In genomic region chr12:65121049-65121955, GRCh38 we compare ENCODE assay signal across 9 cellular contexts. TPM values are rescaled to one million over a fixed set of nuclear protein-coding genes. Genes with fewer than 3 reads are reported as not detected.
DNase-seq lines count a peak whose midpoint lies in the region; ATAC-seq and TF ChIP-seq lines count a peak whose summit lies in the region.
"Had no signal": no experiment of that assay in that cellular context is flagged by ENCODE, and none has a peak within 500 bp of the region (broad histone marks: within the 10 kb centered on the region; RNA-seq: fewer than 3 reads in every experiment).

TSS of gene WIF1 (minus strand) at chr12:65121305. CDS start at chr12:65121191, 114 bp downstream.

- no peaks in the 10 kb centered on the region for H3K36me3 Mint-ChIP-seq in Calu3 (ENCODE audit: insufficient read depth, unreplicated experiment)
- H3K36me3 Mint-ChIP-seq in Caco-2 (ENCODE audit: insufficient read depth, unreplicated experiment), result no peaks in the 10 kb centered on the region

- H3K4me3 ChIP-seq in iPS-18a (ENCODE audit: low read length) (peak within 1 kb of the TSS; percentile 50), Caco-2 (ENCODE audit: low read depth, low read length) (no peak within 1 kb of the TSS)
- H3K4me3 ChIP-seq: K562 had no signal

- H3K9ac ChIP-seq in iPS-18a (ENCODE audit: low read length), result no peak within 1 kb of the TSS

- peak; percentile 61 for ATAC-seq in GM21528 (IDR thresholded peaks at IDR 0.05; ENCODE audit: low FRiP score, unreplicated experiment)
- ATAC-seq: K562 had no signal

- POLR2A ChIA-PET in Caco-2 (lab: Charles Lee), result no interaction called here

- no peak within 1 kb of the TSS for H3K27ac ChIP-seq in iPS-18a (ENCODE audit: low read length)

- peak; percentile 82 for TF ChIP-seq CTCF in Calu3 (IDR thresholded peaks at IDR 0.05; ENCODE audit: unreplicated experiment)
- TF ChIP-seq CTCF in Caco-2 (IDR thresholded peaks at IDR 0.05; ENCODE audit: insufficient read depth in 1 of 2, low read depth in 1 of 2, low read length in 1 of 2, severe bottlenecking in 1 of 2, unreplicated experiment in 1 of 2), result no peak

- peaks cover 3% of the 10 kb centered on the region for H3K4me1 ChIP-seq in iPS-18a (ENCODE audit: control insufficient read depth, low read depth, low read length)
- H3K4me1 ChIP-seq in Caco-2, result no peaks in the 10 kb centered on the region

- H3K27me3 ChIP-seq in iPS-18a (ENCODE audit: control insufficient read depth, insufficient read depth, low read length), result peaks cover 45% of the 10 kb centered on the region
- H3K27me3 ChIP-seq in Caco-2 (replicated peaks; ENCODE audit: control insufficient read depth, insufficient read depth, low read length), result no peaks in the 10 kb centered on the region

- H3K27me3 Mint-ChIP-seq in Calu3 (ENCODE audit: unreplicated experiment) (peaks cover 48% of the 10 kb centered on the region), Caco-2 (ENCODE audit: insufficient read depth, unreplicated experiment) (no peaks in the 10 kb centered on the region)

- H3K9me3 Mint-ChIP-seq in Calu3 (ENCODE audit: low read depth, unreplicated experiment), result no peaks in the 10 kb centered on the region
- no peaks in the 10 kb centered on the region for H3K9me3 Mint-ChIP-seq in Caco-2 (ENCODE audit: unreplicated experiment)

- no peaks in the 10 kb centered on the region for H3K36me3 ChIP-seq in iPS-18a (ENCODE audit: control insufficient read depth, low read depth, low read length)
- no peaks in the 10 kb centered on the region for H3K36me3 ChIP-seq in Caco-2 (ENCODE audit: control insufficient read depth, insufficient read depth, low read length)

- CTCF ChIA-PET in Calu3 (lab: Charles Lee), result interaction anchor here (1.0 kb wide), 1 partner anchor 17 kb away, joined by 3 read pairs; no protein-coding TSS in a partner anchor
- CTCF ChIA-PET in Caco-2 (lab: Charles Lee), result no interaction called here

- no peaks in the 10 kb centered on the region for H3K9me3 ChIP-seq in iPS-18a (ENCODE audit: control insufficient read depth, low read depth, low read length)
- H3K9me3 ChIP-seq in Caco-2, result no peaks in the 10 kb centered on the region

- H3K4me1 Mint-ChIP-seq in Calu3 (ENCODE audit: low read depth, unreplicated experiment) (peaks cover 8% of the 10 kb centered on the region), Caco-2 (ENCODE audit: low read depth, unreplicated experiment) (no peaks in the 10 kb centered on the region)

- peak; percentile 55 for DNase-seq in Calu3
- peak; percentile 51 for DNase-seq in NCI-H2171 treated with DMSO at 0.1 percent for 48 hours (lab: John Stamatoyannopoulos, UW)
- DNase-seq in anterior cingulate cortex (lab: John Stamatoyannopoulos, UW), result peak in 38 of 58 donors; percentile 4 to 63 (median 23)
- peak; percentile 29 for DNase-seq in stimulated activated CD4-positive, alpha-beta T cell treated with anti-CD3 and anti-CD28 coated beads, Interleukin-2, amount 100 ng/mL, for 4 hours (ENCODE audit: low read depth)
- DNase-seq in Caco-2, result no peak
- DNase-seq in GF-D8 (lab: John Stamatoyannopoulos, UW), result no peak

- intact Hi-C loops in Calu3 (cut with micrococcal nuclease; ENCODE audit: unreplicated experiment) (loop anchor here (5.0 kb wide), 1 partner anchor 111 kb away; no protein-coding TSS in a partner anchor), Caco-2 (cut with micrococcal nuclease; ENCODE audit: unreplicated experiment) (no loop called here)

- no peak within 1 kb of the TSS for H3K27ac Mint-ChIP-seq in Calu3 (ENCODE audit: unreplicated experiment)
- H3K27ac Mint-ChIP-seq in Caco-2 (ENCODE audit: unreplicated experiment), result no peak within 1 kb of the TSS

- no TSS peak for BruUV-seq in Calu3 (replicated peaks; lab: Mats Ljungman, UMichigan)
- BruUV-seq in Caco-2 (replicated peaks; lab: Mats Ljungman, UMichigan), result no TSS peak

- peak within 1 kb of the TSS; percentile 69 for H3K4me3 Mint-ChIP-seq in Calu3 (ENCODE audit: low read depth, unreplicated experiment)
- no peak within 1 kb of the TSS for H3K4me3 Mint-ChIP-seq in Caco-2 (ENCODE audit: unreplicated experiment)

RNA-seq across cellular contexts. Expression of gene WIF1, which starts in this region (rescaled TPM):
- total RNA-seq in Calu3 (2022) (not detected in 2 replicates), Caco-2 (2022) (not detected in 2 replicates)
- total RNA-seq: K562 had no signal

Comparison
In these comparisons a context has a peak if more than half of its experiments do, and no peak if none do; other contexts are left out.
1. Peak in DNase-seq in Calu3; RNA of the gene not detected or under 1 TPM.
2. DNase-seq: peak in NCI-H2171 treated with DMSO at 0.1 percent for 48 hours (single experiment), anterior cingulate cortex (38 of 58) and stimulated activated CD4-positive, alpha-beta T cell treated with anti-CD3 and anti-CD28 coated beads, Interleukin-2, amount 100 ng/mL, for 4 hours (single experiment); none in Caco-2 (0 of 2) and GF-D8 (single experiment).